Comparison of ENCODE assay signal across 11 cellular contexts in the genomic region with DNA sequence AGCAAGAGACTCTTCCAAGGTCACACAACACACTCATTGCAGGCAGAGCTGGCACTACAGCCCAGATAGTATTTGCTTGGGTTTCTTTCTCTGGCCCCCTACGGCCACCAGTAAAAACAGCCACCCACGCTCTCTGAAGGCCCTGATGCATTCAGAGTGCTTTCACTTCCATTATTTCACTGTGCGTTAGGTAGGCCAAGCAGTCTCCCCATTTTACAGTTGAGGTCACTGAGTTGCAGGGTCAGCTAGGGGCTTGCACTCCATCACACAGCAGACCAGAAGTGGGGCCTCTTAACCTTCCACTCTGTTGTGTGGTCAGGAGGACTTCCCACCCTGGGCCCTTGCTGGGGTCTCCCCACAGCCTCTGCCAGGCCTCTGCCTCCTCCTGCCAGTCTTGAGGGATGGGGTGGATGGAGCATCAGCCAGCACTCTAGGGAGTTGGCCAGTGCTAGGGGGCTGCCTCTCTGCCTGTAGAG. TPM values are rescaled to one million over a fixed set of nuclear protein-coding genes. Genes with fewer than 3 reads are reported as not detected.
DNase-seq lines count a peak whose midpoint lies in the region; ATAC-seq and TF ChIP-seq lines count a peak whose summit lies in the region.
"Had no signal": no experiment of that assay in that cellular context is flagged by ENCODE, and none has a peak within 500 bp of the region (broad histone marks: within the 10 kb centered on the region; RNA-seq: fewer than 3 reads in every experiment).

No MANE protein-coding gene starts in this region.

- no peak overlapping the region for H3K4me2 ChIP-seq in PC-3 (ENCODE audit: low read length)
- H3K4me2 ChIP-seq: PC-9 had no signal

- H3K27ac Mint-ChIP-seq in CD8-positive, alpha-beta T cell = peak overlapping the region; percentile 96

- no peak for ATAC-seq in CD8-positive, alpha-beta T cell
- ATAC-seq in GM19043 (IDR thresholded peaks at IDR 0.05; ENCODE audit: low read depth, unreplicated experiment) (peak; percentile 38), HG03378 (IDR thresholded peaks at IDR 0.05; ENCODE audit: unreplicated experiment) (peak; percentile 64), PC-3 (no peak)

- CTCF ChIA-PET in CD8-positive, alpha-beta T cell (lab: Charles Lee) = interaction anchor here (1.2 to 1.4 kb wide), 4 partner anchors 31 to 71 kb away, joined by 3 to 6 read pairs (median 4); no protein-coding TSS in a partner anchor
- CTCF ChIA-PET in PC-3 (lab: Charles Lee) = no interaction called here

- TF ChIP-seq CTCF in CD8-positive, alpha-beta T cell (IDR thresholded peaks at IDR 0.05) = no peak
- TF ChIP-seq CTCF in PC-3 (conservative IDR thresholded peaks at IDR 0.05; ENCODE audit: low read depth, low read length) = no peak

- peaks cover 19% of the 10 kb centered on the region for H3K4me1 ChIP-seq in CD8-positive, alpha-beta T cell (ENCODE audit: insufficient read depth, low read length)
- no peaks in the 10 kb centered on the region for H3K4me1 ChIP-seq in PC-3 (ENCODE audit: insufficient read depth, low read length)

- H3K9me3 Mint-ChIP-seq in CD8-positive, alpha-beta T cell = no peaks in the 10 kb centered on the region
- H3K9me3 Mint-ChIP-seq: neural crest cell had no signal

- peaks cover 46% of the 10 kb centered on the region for H3K4me1 Mint-ChIP-seq in CD8-positive, alpha-beta T cell (ENCODE audit: low read depth)

- H3K4me3 Mint-ChIP-seq in CD8-positive, alpha-beta T cell = peak overlapping the region; percentile 97
- H3K4me3 Mint-ChIP-seq: neural crest cell had no signal

- peak in 2 of 7 experiments; percentile 17 to 48 for DNase-seq in CD8-positive, alpha-beta T cell
- DNase-seq in ecto neural progenitor cell (ENCODE audit: low spot score) (peak; percentile 45), COR-L47 (lab: John Stamatoyannopoulos, UW) (no peak), PC-3 (no peak), MG63 (no peak)
- no peak for DNase-seq in activated CD4-positive, CD25-positive, alpha-beta regulatory T cell (lab: John Stamatoyannopoulos, UW)
- DNase-seq: PC-9 had no signal

- POLR2A ChIA-PET in CD8-positive, alpha-beta T cell (lab: Charles Lee) = interaction anchor here (1.3 kb wide), 1 partner anchor 39 kb away, joined by 3 read pairs; no protein-coding TSS in a partner anchor
- POLR2A ChIA-PET in PC-3 (lab: Charles Lee; ENCODE audit: unreplicated experiment) = no interaction called here

- H3F3A ChIP-seq in PC-3 (ENCODE audit: low read length, unreplicated experiment) = no peaks in the 10 kb centered on the region

- no peaks in the 10 kb centered on the region for H4K20me1 ChIP-seq in PC-3 (ENCODE audit: low read length)

- intact Hi-C loops in CD8-positive, alpha-beta T cell (cut with DNase I, micrococcal nuclease) = no loop called here
- intact Hi-C loops in PC-3 (cut with micrococcal nuclease) = no loop called here

- H2AFZ ChIP-seq in PC-3 (ENCODE audit: low read length) = no peak overlapping the region
- H2AFZ ChIP-seq: PC-9 had no signal

- no peaks in the 10 kb centered on the region for H3K79me2 ChIP-seq in PC-3 (ENCODE audit: low read length)

- H3K27me3 ChIP-seq in CD8-positive, alpha-beta T cell (ENCODE audit: insufficient read depth, low read length) = no peaks in the 10 kb centered on the region
- H3K27me3 ChIP-seq in PC-3 (ENCODE audit: low read length) (no peaks in the 10 kb centered on the region), MG63 (peaks cover 39% of the 10 kb centered on the region)

- H3K27ac ChIP-seq in CD8-positive, alpha-beta T cell (ENCODE audit: low read depth, low read length) = peak overlapping the region; percentile 58
- H3K27ac ChIP-seq in PC-3 (ENCODE audit: low read length) = no peak overlapping the region
- H3K27ac ChIP-seq: PC-9 had no signal

- no peaks in the 10 kb centered on the region for H3K9me2 ChIP-seq in PC-3 (replicated peaks; ENCODE audit: low read length)

- no peaks in the 10 kb centered on the region for H3K9me3 ChIP-seq in CD8-positive, alpha-beta T cell (ENCODE audit: low read length)
- H3K9me3 ChIP-seq in PC-3 (ENCODE audit: low read length) (no peaks in the 10 kb centered on the region), MG63 (no peaks in the 10 kb centered on the region)

- peaks cover 3% of the 10 kb centered on the region for H3K27me3 Mint-ChIP-seq in CD8-positive, alpha-beta T cell (ENCODE audit: low read depth)

- H3K4me3 ChIP-seq in CD8-positive, alpha-beta T cell (ENCODE audit: low read depth, low read length) = peak overlapping the region; percentile 70
- no peak overlapping the region for H3K4me3 ChIP-seq in PC-3 (ENCODE audit: low read length)
- no peak overlapping the region for H3K4me3 ChIP-seq in MG63
- H3K4me3 ChIP-seq: PC-9 had no signal

- no peaks in the 10 kb centered on the region for H3K36me3 ChIP-seq in CD8-positive, alpha-beta T cell (ENCODE audit: insufficient read depth, low read length)
- H3K36me3 ChIP-seq in PC-3 (ENCODE audit: low read depth, low read length) (no peaks in the 10 kb centered on the region), MG63 (no peaks in the 10 kb centered on the region)

- no TSS peak for BruUV-seq in PC-3 (replicated peaks; lab: Mats Ljungman, UMichigan)

- no peak overlapping the region for H3K9ac ChIP-seq in PC-3 (ENCODE audit: low read length)

- peaks cover 9% of the 10 kb centered on the region for H3K36me3 Mint-ChIP-seq in CD8-positive, alpha-beta T cell

RNA-seq across cellular contexts. Expression of gene TBX21, which starts 2.5 kb away (rescaled TPM):
- 10 to 100 TPM; 37.0 to 39.1 TPM for total RNA-seq in CD8-positive, alpha-beta T cell
- total RNA-seq in PC-3 (2014; rRNA removed) = not detected in 2 replicates
- total RNA-seq in MG63 (2014; rRNA removed; shearing (Covaris generic); ENCODE audit: low replicate concordance) = not detected in 2 replicates
- total RNA-seq: HT-29, neural crest cell, PC-9 had no signal

RNA-seq across cellular contexts. Expression of gene TBKBP1, which starts 41.6 kb away (rescaled TPM):
- 1 to 10 TPM; 5.2 TPM for total RNA-seq in CD8-positive, alpha-beta T cell
- 9.0 and 12.8 TPM in 2 replicates for total RNA-seq in PC-3 (2014; rRNA removed)
- 8.4 and 18.7 TPM in 2 replicates for total RNA-seq in MG63 (2014; rRNA removed; shearing (Covaris generic); ENCODE audit: low replicate concordance)

Comparison
In these comparisons a context has a peak if more than half of its experiments do, and no peak if none do; other contexts are left out.
1. ATAC-seq: peak in GM19043 (single experiment) and HG03378 (single experiment); none in CD8-positive, alpha-beta T cell (single experiment) and PC-3 (single experiment).
2. RNA of gene TBX21, which starts 2.5 kb away (total RNA-seq): 37.0 to 39.1 TPM in CD8-positive, alpha-beta T cell; not detected in PC-3 and not detected in MG63; every median in the first group is over 10 times any median in the second.